Comparison of ENCODE assay signal across 23 cellular contexts in the genomic region with DNA sequence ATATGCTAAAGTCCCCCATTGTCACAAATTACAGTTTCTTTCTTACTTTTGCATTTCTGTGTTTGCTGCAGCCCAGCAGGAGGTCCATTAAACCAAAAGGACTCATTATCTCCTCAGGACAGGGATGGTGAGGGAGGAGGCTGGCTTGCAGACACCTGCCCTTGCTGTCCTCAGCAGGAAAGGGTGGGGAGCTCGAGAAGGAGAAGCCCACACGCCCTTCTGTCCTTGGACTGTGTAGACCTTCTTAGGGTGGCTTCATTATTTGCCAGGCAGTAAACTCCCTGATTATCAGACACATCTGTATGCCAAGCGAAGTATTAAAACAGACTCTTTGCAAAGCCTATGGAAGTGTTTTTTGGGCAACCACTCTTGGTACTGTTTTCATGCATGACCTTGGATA.
"Had no signal": no experiment of that assay in that cellular context is flagged by ENCODE, and none has a peak within 500 bp of the region (broad histone marks: within the 10 kb centered on the region; RNA-seq: fewer than 3 reads in every experiment).

No MANE protein-coding gene starts in this region.

- DNase-seq: activated CD4-positive, alpha-beta memory T cell treated with anti-CD3 and anti-CD28 coated beads for 36 hours; activated CD4-positive, alpha-beta T cell treated with anti-CD3 and anti-CD28 coated beads for 36 hours; activated CD8-positive, alpha-beta memory T cell treated with anti-CD3 and anti-CD28 coated beads, Interleukin-2, amount 10 ng/mL, durations not matched to agents 7 days and 5 days; activated naive CD4-positive, alpha-beta T cell; activated naive CD8-positive, alpha-beta T cell treated with anti-CD3 and anti-CD28 coated beads for 36 hours; activated T-cell treated with anti-CD3 and anti-CD28 coated beads, Interleukin-2, amount 50 U/mL, for 1 hour; amniotic stem cell; effector memory CD4-positive, alpha-beta T cell; heart left ventricle; left ventricle myocardium superior; naive B cell; right cardiac atrium; stimulated activated naive CD8-positive, alpha-beta T cell treated with anti-CD3 and anti-CD28 coated beads, Interleukin-15, Interleukin-2, amounts not matched to agents 100 U/mL and 50 U/mL, for 24 hours; substantia nigra; tibial artery; uterus had no signal

- H3K9me3 ChIP-seq: prostate gland, tibial artery, uterus had no signal

- H3K36me3 ChIP-seq: prostate gland, uterus had no signal

- H3K27ac ChIP-seq: esophagus muscularis mucosa, gastroesophageal sphincter, prostate gland, tibial artery, uterus had no signal

- H3K4me3 ChIP-seq: esophagus muscularis mucosa, gastroesophageal sphincter, heart left ventricle, prostate gland, tibial artery, uterus had no signal

- H3K4me1 Mint-ChIP-seq: neural crest cell had no signal

- H3K27me3 Mint-ChIP-seq: activated CD4-positive, alpha-beta memory T cell treated with anti-CD3 and anti-CD28 coated beads for 36 hours; activated CD4-positive, alpha-beta T cell treated with anti-CD3 and anti-CD28 coated beads for 36 hours; activated CD8-positive, alpha-beta memory T cell treated with anti-CD3 and anti-CD28 coated beads, Interleukin-2, amount 10 ng/mL, durations not matched to agents 7 days and 5 days; activated naive CD8-positive, alpha-beta T cell treated with anti-CD3 and anti-CD28 coated beads for 36 hours; activated T-helper 17 cell treated with anti-CD3 and anti-CD28 coated beads, Interleukin-2, amount 50 U/mL, for 72 hours; dendritic cell treated with granulocyte-macrophage colony-stimulating factor and Interleukin-4, amounts not matched to agents 40 ng/mL and 50 ng/mL, for 4 days; naive B cell had no signal

- H3K27me3 ChIP-seq: esophagus muscularis mucosa, gastroesophageal sphincter, heart left ventricle, tibial artery, uterus had no signal

- H3K27ac Mint-ChIP-seq: activated CD4-positive, alpha-beta memory T cell treated with anti-CD3 and anti-CD28 coated beads for 36 hours; activated CD4-positive, alpha-beta T cell treated with anti-CD3 and anti-CD28 coated beads for 36 hours; activated CD8-positive, alpha-beta memory T cell treated with anti-CD3 and anti-CD28 coated beads, Interleukin-2, amount 10 ng/mL, durations not matched to agents 7 days and 5 days; activated naive CD8-positive, alpha-beta T cell treated with anti-CD3 and anti-CD28 coated beads for 36 hours; activated T-helper 17 cell treated with anti-CD3 and anti-CD28 coated beads, Interleukin-2, amount 50 U/mL, for 72 hours; dendritic cell treated with granulocyte-macrophage colony-stimulating factor and Interleukin-4, amounts not matched to agents 40 ng/mL and 50 ng/mL, for 4 days; WTC11 had no signal

- ATAC-seq: activated CD4-positive, alpha-beta T cell treated with anti-CD3 and anti-CD28 coated beads for 36 hours; activated CD8-positive, alpha-beta memory T cell treated with anti-CD3 and anti-CD28 coated beads, Interleukin-2, amount 10 ng/mL, durations not matched to agents 7 days and 5 days; activated T-helper 17 cell treated with anti-CD3 and anti-CD28 coated beads, Interleukin-2, amount 50 U/mL, for 72 hours; gastroesophageal sphincter; heart left ventricle; left ventricle myocardium superior; stimulated activated naive CD8-positive, alpha-beta T cell treated with anti-CD3 and anti-CD28 coated beads, Interleukin-15, Interleukin-2, amounts not matched to agents 100 U/mL and 50 U/mL, for 24 hours; WTC11 had no signal

- H3K4me3 Mint-ChIP-seq: activated CD4-positive, alpha-beta memory T cell treated with anti-CD3 and anti-CD28 coated beads for 36 hours; activated CD4-positive, alpha-beta T cell treated with anti-CD3 and anti-CD28 coated beads for 36 hours; activated CD8-positive, alpha-beta memory T cell treated with anti-CD3 and anti-CD28 coated beads, Interleukin-2, amount 10 ng/mL, durations not matched to agents 7 days and 5 days; activated naive CD8-positive, alpha-beta T cell treated with anti-CD3 and anti-CD28 coated beads for 36 hours; activated T-helper 17 cell treated with anti-CD3 and anti-CD28 coated beads, Interleukin-2, amount 50 U/mL, for 72 hours; dendritic cell treated with granulocyte-macrophage colony-stimulating factor and Interleukin-4, amounts not matched to agents 40 ng/mL and 50 ng/mL, for 4 days; naive B cell; neural crest cell; WTC11 had no signal

- H3K4me1 ChIP-seq: prostate gland, uterus had no signal
